ENCODE assay signal across 20 cellular contexts in genomic region chr20:1928154-1928553, GRCh38.
"Had no signal": no experiment of that assay in that cellular context is flagged by ENCODE, and none has a peak within 500 bp of the region (broad histone marks: within the 10 kb centered on the region; RNA-seq: fewer than 3 reads in every experiment).

No MANE protein-coding gene starts in this region.

- H3K9me3 Mint-ChIP-seq: naive thymus-derived CD8-positive, alpha-beta T cell; stimulated activated naive CD8-positive, alpha-beta T cell treated with anti-CD3 and anti-CD28 coated beads, Interleukin-15, Interleukin-2, amounts not matched to agents 100 ng/mL and 50 ng/mL, for 24 hours had no signal

- H3K4me3 ChIP-seq: colonic mucosa, heart left ventricle, mucosa of descending colon, ovary, thoracic aorta, transverse colon had no signal

- DNase-seq: cerebellar nuclear complex; colonic mucosa; effector CD8-positive, alpha-beta T cell; heart left ventricle; hypothalamus; kidney glomerular epithelial cell; mammary epithelial cell; mucosa of descending colon; naive thymus-derived CD8-positive, alpha-beta T cell; nucleus accumbens; ovary; right cardiac atrium; small intestine; stimulated activated CD4-positive, alpha-beta T cell treated with anti-CD3 and anti-CD28 coated beads, Interleukin-12 subunit alpha, Interleukin-12 subunit beta, amount 100 ng/mL, for 4 hours; transverse colon had no signal

- FAIRE-seq: frontal cortex, islet of Langerhans, small intestine had no signal

- ATAC-seq: esophagus mucosa; mucosa of descending colon; naive thymus-derived CD8-positive, alpha-beta T cell; right cardiac atrium had no signal

- H3K4me1 Mint-ChIP-seq: naive thymus-derived CD8-positive, alpha-beta T cell had no signal

- H3K27ac ChIP-seq: colonic mucosa, ovary, thoracic aorta, transverse colon had no signal

- H3K27me3 ChIP-seq: colonic mucosa, heart left ventricle, ovary, transverse colon had no signal

- H3K4me3 Mint-ChIP-seq: naive thymus-derived CD8-positive, alpha-beta T cell; stimulated activated naive CD8-positive, alpha-beta T cell treated with anti-CD3 and anti-CD28 coated beads, Interleukin-15, Interleukin-2, amounts not matched to agents 100 ng/mL and 50 ng/mL, for 24 hours had no signal

- H3K36me3 ChIP-seq: colonic mucosa, ovary, transverse colon had no signal

- H3K9me3 ChIP-seq: colonic mucosa, heart left ventricle, mucosa of descending colon, ovary, thoracic aorta, transverse colon had no signal

- H3K27ac Mint-ChIP-seq: naive thymus-derived CD8-positive, alpha-beta T cell; stimulated activated naive CD8-positive, alpha-beta T cell treated with anti-CD3 and anti-CD28 coated beads, Interleukin-15, Interleukin-2, amounts not matched to agents 100 ng/mL and 50 ng/mL, for 24 hours had no signal

- H3K4me1 ChIP-seq: colonic mucosa had no signal
